Comparison of ENCODE assay signal across 1 cellular context in the genomic region with DNA sequence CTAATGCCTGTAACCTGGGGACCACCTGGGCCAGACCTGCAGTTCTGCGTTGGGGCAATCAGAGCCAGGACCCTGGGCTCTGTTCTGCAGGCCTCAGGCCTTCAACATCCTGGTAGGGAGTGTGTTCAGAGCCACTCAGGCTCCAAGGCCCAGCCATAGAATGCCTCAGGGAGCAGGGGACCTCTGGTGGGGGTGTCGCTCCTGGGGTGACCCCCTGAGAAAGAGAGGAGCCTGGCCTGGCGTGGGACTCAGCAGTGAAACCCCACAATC.
TF ChIP-seq lines count a peak whose summit lies in the region.

No MANE protein-coding gene starts in this region.

TF ChIP-seq in H1, 55 proteins besides CTCF, POLR2A, EP300 and RAD21:
- TF ChIP-seq SIX5 (IDR thresholded peaks at IDR 0.05; ENCODE audit: low read depth, low read length) (no peak), GTF2F1 (IDR thresholded peaks at IDR 0.05; ENCODE audit: borderline replicate concordance, low read depth, low read length) (no peak), RXRA (IDR thresholded peaks at IDR 0.05; ENCODE audit: insufficient read depth, low read depth, low read length) (no peak), CBX8 (IDR thresholded peaks at IDR 0.05; ENCODE audit: borderline replicate concordance, low read depth, low read length) (no peak), TBP (IDR thresholded peaks at IDR 0.05; ENCODE audit: low read depth, low read length) (no peak), NANOG (IDR thresholded peaks at IDR 0.05; ENCODE audit: insufficient read depth, low read depth, low read length, poor library complexity, severe bottlenecking) (no peak), SIRT6 (IDR thresholded peaks at IDR 0.05; ENCODE audit: low read length) (no peak), BCL11A (IDR thresholded peaks at IDR 0.05; ENCODE audit: low read depth in 2 of 2, low read length in 2 of 2) (no peak), FOSL1 (IDR thresholded peaks at IDR 0.05; ENCODE audit: insufficient read depth, low read depth, low read length) (no peak)
